1 cellular context compared by ENCODE assay signal in genomic region chr18:24544949-24545348, GRCh38.
TF ChIP-seq lines count a peak whose summit lies in the region.

No MANE protein-coding gene starts in this region.

TF ChIP-seq in GM23338, 12 proteins besides CTCF, POLR2A, EP300 and RAD21 (continued from another document):
- TF ChIP-seq ZNF462 (CRISPR knock-in tag; IDR thresholded peaks at IDR 0.05): no peak
- no peak for TF ChIP-seq EZH2phosphoT487 (IDR thresholded peaks at IDR 0.05; ENCODE audit: unreplicated experiment)
- no peak for TF ChIP-seq STAT1 (IDR thresholded peaks at IDR 0.05; ENCODE audit: unreplicated experiment)
- TF ChIP-seq NANOG (IDR thresholded peaks at IDR 0.05; ENCODE audit: borderline replicate concordance): no peak
- no peak for TF ChIP-seq POLR2AphosphoS5 (IDR thresholded peaks at IDR 0.05; ENCODE audit: low read depth)
- no peak for TF ChIP-seq EZH2 (IDR thresholded peaks at IDR 0.05; ENCODE audit: low read depth, unreplicated experiment)
